Comparison of ENCODE assay signal across 29 cellular contexts in the genomic region with DNA sequence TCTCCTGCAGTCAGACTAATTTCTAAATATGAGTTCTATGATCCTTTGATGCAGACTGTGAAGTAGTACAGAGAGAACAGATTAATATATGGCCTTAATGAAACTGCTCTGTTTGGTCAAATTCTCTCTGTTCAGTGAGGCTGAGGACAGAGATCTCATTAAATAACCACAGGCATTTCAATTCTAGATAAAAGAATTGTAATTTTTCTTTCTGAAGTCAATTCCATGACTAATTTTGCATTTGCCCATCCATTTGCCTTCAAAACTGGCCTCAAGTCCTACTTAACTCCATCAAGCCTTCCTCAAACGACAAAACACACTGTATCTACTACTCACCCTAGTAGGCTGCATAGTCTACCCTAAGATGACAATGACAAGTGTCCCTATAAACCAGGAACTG.
"Had no signal": no experiment of that assay in that cellular context is flagged by ENCODE, and none has a peak within 500 bp of the region (broad histone marks: within the 10 kb centered on the region; RNA-seq: fewer than 3 reads in every experiment).

No MANE protein-coding gene starts in this region.

- H3K4me3 ChIP-seq: adrenal gland, ascending aorta, breast epithelium, esophagus muscularis mucosa, left lung, lower lobe of right lung, neural progenitor cell, psoas muscle, right atrium auricular region, smooth muscle cell, testis, transverse colon had no signal

- H3K9me3 Mint-ChIP-seq: activated naive CD4-positive, alpha-beta T cell treated with anti-CD3 and anti-CD28 coated beads, Interleukin-2, amount 50 U/mL, for 72 hours; naive thymus-derived CD8-positive, alpha-beta T cell; neural progenitor cell; T-helper 2 cell treated with Interferon-gamma antibody and Interleukin-4, amounts not matched to agents 5 μg/mL and 100 μg/mL, for 36 hours had no signal

- H3K4me1 Mint-ChIP-seq: neural progenitor cell had no signal

- H3K27ac Mint-ChIP-seq: activated CD4-positive, alpha-beta T cell treated with anti-CD3 and anti-CD28 coated beads for 36 hours; neural progenitor cell; T-helper 2 cell treated with Interferon-gamma antibody and Interleukin-4, amounts not matched to agents 5 μg/mL and 100 μg/mL, for 36 hours had no signal

- H3K27me3 Mint-ChIP-seq: activated CD4-positive, alpha-beta T cell treated with anti-CD3 and anti-CD28 coated beads for 36 hours; naive thymus-derived CD8-positive, alpha-beta T cell had no signal

- ATAC-seq: activated CD4-positive, alpha-beta T cell treated with anti-CD3 and anti-CD28 coated beads for 36 hours; activated naive CD4-positive, alpha-beta T cell treated with anti-CD3 and anti-CD28 coated beads, Interleukin-2, amount 50 U/mL, for 72 hours; foreskin keratinocyte; left lung; lower lobe of right lung; naive thymus-derived CD8-positive, alpha-beta T cell; psoas muscle had no signal

- H3K4me3 Mint-ChIP-seq: activated CD4-positive, alpha-beta T cell treated with anti-CD3 and anti-CD28 coated beads for 36 hours; naive thymus-derived CD8-positive, alpha-beta T cell; neural progenitor cell; T-helper 2 cell treated with Interferon-gamma antibody and Interleukin-4, amounts not matched to agents 5 μg/mL and 100 μg/mL, for 36 hours had no signal

- DNase-seq: activated CD4-positive, alpha-beta T cell treated with anti-CD3 and anti-CD28 coated beads for 36 hours; activated CD4-positive, CD25-positive, alpha-beta regulatory T cell; activated CD8-positive, alpha-beta memory T cell treated with anti-CD3 and anti-CD28 coated beads for 24 hours; activated naive CD4-positive, alpha-beta T cell; activated T-cell treated with anti-CD3 and anti-CD28 coated beads, Interleukin-2, amount 50 U/mL, for 1 hour; adrenal gland; central memory CD4-positive, alpha-beta T cell; dermis blood vessel endothelial cell; effector CD4-positive, alpha-beta T cell; foreskin keratinocyte; left lung; lower lobe of right lung; mesenchymal stem cell; naive thymus-derived CD8-positive, alpha-beta T cell; occipital lobe; psoas muscle; stimulated activated CD4-positive, alpha-beta T cell treated with anti-CD3 and anti-CD28 coated beads, Interleukin-1b, Interleukin-23, amount 100 ng/mL, for 48 hours; stimulated activated naive CD4-positive, alpha-beta T cell treated with Interleukin-2 at 50 U/mL for 16 hours; T-helper 1 cell; testis; transverse colon had no signal
